ENCODE assay signal across 1 cellular context in the genomic region with DNA sequence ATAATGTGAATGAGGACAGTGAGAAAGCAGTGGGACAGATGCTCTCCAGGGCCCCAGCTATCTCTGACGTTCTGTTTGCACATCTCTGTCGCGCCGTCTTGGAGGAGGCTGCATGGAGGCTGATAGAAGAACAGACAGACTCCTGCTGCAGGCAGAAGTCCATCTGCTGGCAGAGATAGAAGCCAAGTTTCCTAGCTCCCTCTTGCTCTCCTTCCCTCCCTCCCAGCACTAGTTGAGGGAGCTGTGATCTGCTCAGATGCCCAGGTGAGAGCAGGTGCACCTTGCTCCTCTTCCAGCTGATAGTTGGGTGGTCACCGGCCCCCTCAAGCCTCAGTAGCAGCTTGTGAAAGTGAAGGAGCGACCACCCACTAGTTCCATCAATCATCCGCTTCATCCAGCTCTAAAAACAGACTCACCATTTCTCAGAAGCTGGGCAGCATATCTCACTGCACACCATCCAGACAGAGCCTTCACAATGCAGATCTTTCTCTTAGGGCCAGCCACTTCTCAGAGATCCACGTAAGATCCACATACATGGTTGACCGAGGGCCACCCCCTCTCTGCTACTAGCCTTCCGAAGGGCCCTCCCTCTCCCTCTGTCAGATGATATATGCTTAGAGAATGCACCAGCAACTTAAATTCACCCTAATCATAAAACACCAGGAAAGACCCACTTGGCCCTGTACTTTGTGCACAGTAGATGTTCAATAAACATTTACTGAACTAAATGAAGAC.
TF ChIP-seq lines count a peak whose summit lies in the region.

No MANE protein-coding gene starts in this region.

TF ChIP-seq in K562, 482 proteins besides CTCF, POLR2A, EP300 and RAD21 (continued from another document and continues in another):
- TF ChIP-seq, protein P1, sequence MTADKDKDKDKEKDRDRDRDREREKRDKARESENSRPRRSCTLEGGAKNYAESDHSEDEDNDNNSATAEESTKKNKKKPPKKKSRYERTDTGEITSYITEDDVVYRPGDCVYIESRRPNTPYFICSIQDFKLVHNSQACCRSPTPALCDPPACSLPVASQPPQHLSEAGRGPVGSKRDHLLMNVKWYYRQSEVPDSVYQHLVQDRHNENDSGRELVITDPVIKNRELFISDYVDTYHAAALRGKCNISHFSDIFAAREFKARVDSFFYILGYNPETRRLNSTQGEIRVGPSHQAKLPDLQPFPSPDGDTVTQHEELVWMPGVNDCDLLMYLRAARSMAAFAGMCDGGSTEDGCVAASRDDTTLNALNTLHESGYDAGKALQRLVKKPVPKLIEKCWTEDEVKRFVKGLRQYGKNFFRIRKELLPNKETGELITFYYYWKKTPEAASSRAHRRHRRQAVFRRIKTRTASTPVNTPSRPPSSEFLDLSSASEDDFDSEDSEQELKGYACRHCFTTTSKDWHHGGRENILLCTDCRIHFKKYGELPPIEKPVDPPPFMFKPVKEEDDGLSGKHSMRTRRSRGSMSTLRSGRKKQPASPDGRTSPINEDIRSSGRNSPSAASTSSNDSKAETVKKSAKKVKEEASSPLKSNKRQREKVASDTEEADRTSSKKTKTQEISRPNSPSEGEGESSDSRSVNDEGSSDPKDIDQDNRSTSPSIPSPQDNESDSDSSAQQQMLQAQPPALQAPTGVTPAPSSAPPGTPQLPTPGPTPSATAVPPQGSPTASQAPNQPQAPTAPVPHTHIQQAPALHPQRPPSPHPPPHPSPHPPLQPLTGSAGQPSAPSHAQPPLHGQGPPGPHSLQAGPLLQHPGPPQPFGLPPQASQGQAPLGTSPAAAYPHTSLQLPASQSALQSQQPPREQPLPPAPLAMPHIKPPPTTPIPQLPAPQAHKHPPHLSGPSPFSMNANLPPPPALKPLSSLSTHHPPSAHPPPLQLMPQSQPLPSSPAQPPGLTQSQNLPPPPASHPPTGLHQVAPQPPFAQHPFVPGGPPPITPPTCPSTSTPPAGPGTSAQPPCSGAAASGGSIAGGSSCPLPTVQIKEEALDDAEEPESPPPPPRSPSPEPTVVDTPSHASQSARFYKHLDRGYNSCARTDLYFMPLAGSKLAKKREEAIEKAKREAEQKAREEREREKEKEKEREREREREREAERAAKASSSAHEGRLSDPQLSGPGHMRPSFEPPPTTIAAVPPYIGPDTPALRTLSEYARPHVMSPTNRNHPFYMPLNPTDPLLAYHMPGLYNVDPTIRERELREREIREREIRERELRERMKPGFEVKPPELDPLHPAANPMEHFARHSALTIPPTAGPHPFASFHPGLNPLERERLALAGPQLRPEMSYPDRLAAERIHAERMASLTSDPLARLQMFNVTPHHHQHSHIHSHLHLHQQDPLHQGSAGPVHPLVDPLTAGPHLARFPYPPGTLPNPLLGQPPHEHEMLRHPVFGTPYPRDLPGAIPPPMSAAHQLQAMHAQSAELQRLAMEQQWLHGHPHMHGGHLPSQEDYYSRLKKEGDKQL (CRISPR knock-in tag; IDR thresholded peaks at IDR 0.05; ENCODE audit: borderline replicate concordance) = no peak; the same call in 1 of the 2 replicates
- TF ChIP-seq, protein P2, sequence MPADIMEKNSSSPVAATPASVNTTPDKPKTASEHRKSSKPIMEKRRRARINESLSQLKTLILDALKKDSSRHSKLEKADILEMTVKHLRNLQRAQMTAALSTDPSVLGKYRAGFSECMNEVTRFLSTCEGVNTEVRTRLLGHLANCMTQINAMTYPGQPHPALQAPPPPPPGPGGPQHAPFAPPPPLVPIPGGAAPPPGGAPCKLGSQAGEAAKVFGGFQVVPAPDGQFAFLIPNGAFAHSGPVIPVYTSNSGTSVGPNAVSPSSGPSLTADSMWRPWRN (IDR thresholded peaks at IDR 0.05; ENCODE audit: low read depth) = peak; percentile 89
- TF ChIP-seq E2F3 (CRISPR knock-in tag; IDR thresholded peaks at IDR 0.05) (peak; percentile 71; the same call in 1 of the 2 replicates), JUND (IDR thresholded peaks at IDR 0.05; ENCODE audit: borderline replicate concordance, low read depth, low read length) (peak; percentile 83), JUND (tag; IDR thresholded peaks at IDR 0.05; ENCODE audit: borderline replicate concordance, low read depth, low read length) (peak; percentile 27; the same call in 2 of the 3 replicates), NONO (IDR thresholded peaks at IDR 0.05; ENCODE audit: low read depth in 2 of 2, low read length in 1 of 2) (peak in 1 of 2 experiments; percentile 92; a peak in 2 of 4 replicates), CBFB (CRISPR knock-in tag; IDR thresholded peaks at IDR 0.05) (0 out of 2 replicates have a peak, but pooled peaks have one; percentile 46), ZKSCAN8 (CRISPR knock-in tag; IDR thresholded peaks at IDR 0.05) (peak; percentile 89), ZNF324 (CRISPR knock-in tag; IDR thresholded peaks at IDR 0.05) (peak; percentile 54; the same call in 1 of the 2 replicates), CBX5 (IDR thresholded peaks at IDR 0.05; ENCODE audit: borderline replicate concordance, low read depth) (no peak), STAT5B (CRISPR knock-in tag; IDR thresholded peaks at IDR 0.05) (no peak), TGIF2 (CRISPR knock-in tag; IDR thresholded peaks at IDR 0.05) (no peak), SAFB2 (IDR thresholded peaks at IDR 0.05; ENCODE audit: borderline replicate concordance, low read depth, low read length, severe bottlenecking) (no peak), NFE2 (IDR thresholded peaks at IDR 0.05; ENCODE audit: low read depth) (peak; percentile 62), TEAD1 (CRISPR knock-in tag; IDR thresholded peaks at IDR 0.05) (peak; percentile 31 to 79; a peak in 2 of 4 replicates), KLF1 (tag; IDR thresholded peaks at IDR 0.05) (no peak), ZNF274 (IDR thresholded peaks at IDR 0.05; ENCODE audit: borderline replicate concordance, low read depth, low read length) (peak; percentile 91), ZNF23 (CRISPR knock-in tag; IDR thresholded peaks at IDR 0.05) (peak; percentile 69; the same call in 1 of the 2 replicates), TRIM28 (IDR thresholded peaks at IDR 0.05) (peak; percentile 70; the same call in 1 of the 2 replicates), ZNF133 (CRISPR knock-in tag; IDR thresholded peaks at IDR 0.05) (no peak), C11orf30 (IDR thresholded peaks at IDR 0.05; ENCODE audit: low read depth) (no peak), ADNP (tag; IDR thresholded peaks at IDR 0.05) (no peak), FIP1L1 (IDR thresholded peaks at IDR 0.05; ENCODE audit: low read depth, low read length, poor library complexity, severe bottlenecking) (no peak), NFIC (IDR thresholded peaks at IDR 0.05) (peak; percentile 99), ZNF699 (CRISPR knock-in tag; IDR thresholded peaks at IDR 0.05; ENCODE audit: insufficient replicate concordance) (no peak), POLR2AphosphoS2 (IDR thresholded peaks at IDR 0.05; ENCODE audit: low read length) (no peak), PHB (CRISPR knock-in tag; IDR thresholded peaks at IDR 0.05) (no peak), NFYB (IDR thresholded peaks at IDR 0.05; ENCODE audit: extremely low read depth, insufficient read length) (no peak), ZNF780A (CRISPR knock-in tag; IDR thresholded peaks at IDR 0.05) (no peak), BRD4 (IDR thresholded peaks at IDR 0.05) (no peak), MAFK (IDR thresholded peaks at IDR 0.05; ENCODE audit: low read length) (0 out of 2 replicates have a peak, but pooled peaks have one; percentile 18), KAT7 (CRISPR knock-in tag; IDR thresholded peaks at IDR 0.05; ENCODE audit: borderline replicate concordance) (peak; percentile 71; the same call in 1 of the 2 replicates), SPI1 (IDR thresholded peaks at IDR 0.05; ENCODE audit: borderline replicate concordance, low read depth, low read length) (no peak), MED1 (CRISPR knock-in tag; IDR thresholded peaks at IDR 0.05; ENCODE audit: borderline replicate concordance) (no peak)
- TF ChIP-seq, protein P3, sequence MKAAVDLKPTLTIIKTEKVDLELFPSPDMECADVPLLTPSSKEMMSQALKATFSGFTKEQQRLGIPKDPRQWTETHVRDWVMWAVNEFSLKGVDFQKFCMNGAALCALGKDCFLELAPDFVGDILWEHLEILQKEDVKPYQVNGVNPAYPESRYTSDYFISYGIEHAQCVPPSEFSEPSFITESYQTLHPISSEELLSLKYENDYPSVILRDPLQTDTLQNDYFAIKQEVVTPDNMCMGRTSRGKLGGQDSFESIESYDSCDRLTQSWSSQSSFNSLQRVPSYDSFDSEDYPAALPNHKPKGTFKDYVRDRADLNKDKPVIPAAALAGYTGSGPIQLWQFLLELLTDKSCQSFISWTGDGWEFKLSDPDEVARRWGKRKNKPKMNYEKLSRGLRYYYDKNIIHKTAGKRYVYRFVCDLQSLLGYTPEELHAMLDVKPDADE (conservative IDR thresholded peaks at IDR 0.05; ENCODE audit: control insufficient read depth, low read depth, low read length) = peak; percentile 96
- TF ChIP-seq, protein P4, sequence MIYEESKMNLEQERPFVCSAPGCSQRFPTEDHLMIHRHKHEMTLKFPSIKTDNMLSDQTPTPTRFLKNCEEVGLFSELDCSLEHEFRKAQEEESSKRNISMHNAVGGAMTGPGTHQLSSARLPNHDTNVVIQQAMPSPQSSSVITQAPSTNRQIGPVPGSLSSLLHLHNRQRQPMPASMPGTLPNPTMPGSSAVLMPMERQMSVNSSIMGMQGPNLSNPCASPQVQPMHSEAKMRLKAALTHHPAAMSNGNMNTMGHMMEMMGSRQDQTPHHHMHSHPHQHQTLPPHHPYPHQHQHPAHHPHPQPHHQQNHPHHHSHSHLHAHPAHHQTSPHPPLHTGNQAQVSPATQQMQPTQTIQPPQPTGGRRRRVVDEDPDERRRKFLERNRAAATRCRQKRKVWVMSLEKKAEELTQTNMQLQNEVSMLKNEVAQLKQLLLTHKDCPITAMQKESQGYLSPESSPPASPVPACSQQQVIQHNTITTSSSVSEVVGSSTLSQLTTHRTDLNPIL (CRISPR knock-in tag; IDR thresholded peaks at IDR 0.05) = no peak
- TF ChIP-seq, protein P5, sequence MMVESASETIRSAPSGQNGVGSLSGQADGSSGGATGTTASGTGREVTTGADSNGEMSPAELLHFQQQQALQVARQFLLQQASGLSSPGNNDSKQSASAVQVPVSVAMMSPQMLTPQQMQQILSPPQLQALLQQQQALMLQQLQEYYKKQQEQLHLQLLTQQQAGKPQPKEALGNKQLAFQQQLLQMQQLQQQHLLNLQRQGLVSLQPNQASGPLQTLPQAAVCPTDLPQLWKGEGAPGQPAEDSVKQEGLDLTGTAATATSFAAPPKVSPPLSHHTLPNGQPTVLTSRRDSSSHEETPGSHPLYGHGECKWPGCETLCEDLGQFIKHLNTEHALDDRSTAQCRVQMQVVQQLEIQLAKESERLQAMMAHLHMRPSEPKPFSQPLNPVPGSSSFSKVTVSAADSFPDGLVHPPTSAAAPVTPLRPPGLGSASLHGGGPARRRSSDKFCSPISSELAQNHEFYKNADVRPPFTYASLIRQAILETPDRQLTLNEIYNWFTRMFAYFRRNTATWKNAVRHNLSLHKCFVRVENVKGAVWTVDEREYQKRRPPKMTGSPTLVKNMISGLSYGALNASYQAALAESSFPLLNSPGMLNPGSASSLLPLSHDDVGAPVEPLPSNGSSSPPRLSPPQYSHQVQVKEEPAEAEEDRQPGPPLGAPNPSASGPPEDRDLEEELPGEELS (CRISPR knock-in tag; IDR thresholded peaks at IDR 0.05; ENCODE audit: borderline replicate concordance) = no peak
- TF ChIP-seq, protein P6, sequence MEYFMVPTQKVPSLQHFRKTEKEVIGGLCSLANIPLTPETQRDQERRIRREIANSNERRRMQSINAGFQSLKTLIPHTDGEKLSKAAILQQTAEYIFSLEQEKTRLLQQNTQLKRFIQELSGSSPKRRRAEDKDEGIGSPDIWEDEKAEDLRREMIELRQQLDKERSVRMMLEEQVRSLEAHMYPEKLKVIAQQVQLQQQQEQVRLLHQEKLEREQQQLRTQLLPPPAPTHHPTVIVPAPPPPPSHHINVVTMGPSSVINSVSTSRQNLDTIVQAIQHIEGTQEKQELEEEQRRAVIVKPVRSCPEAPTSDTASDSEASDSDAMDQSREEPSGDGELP (CRISPR knock-in tag; IDR thresholded peaks at IDR 0.05; ENCODE audit: borderline replicate concordance) = peak; percentile 94
- TF ChIP-seq, protein P7, sequence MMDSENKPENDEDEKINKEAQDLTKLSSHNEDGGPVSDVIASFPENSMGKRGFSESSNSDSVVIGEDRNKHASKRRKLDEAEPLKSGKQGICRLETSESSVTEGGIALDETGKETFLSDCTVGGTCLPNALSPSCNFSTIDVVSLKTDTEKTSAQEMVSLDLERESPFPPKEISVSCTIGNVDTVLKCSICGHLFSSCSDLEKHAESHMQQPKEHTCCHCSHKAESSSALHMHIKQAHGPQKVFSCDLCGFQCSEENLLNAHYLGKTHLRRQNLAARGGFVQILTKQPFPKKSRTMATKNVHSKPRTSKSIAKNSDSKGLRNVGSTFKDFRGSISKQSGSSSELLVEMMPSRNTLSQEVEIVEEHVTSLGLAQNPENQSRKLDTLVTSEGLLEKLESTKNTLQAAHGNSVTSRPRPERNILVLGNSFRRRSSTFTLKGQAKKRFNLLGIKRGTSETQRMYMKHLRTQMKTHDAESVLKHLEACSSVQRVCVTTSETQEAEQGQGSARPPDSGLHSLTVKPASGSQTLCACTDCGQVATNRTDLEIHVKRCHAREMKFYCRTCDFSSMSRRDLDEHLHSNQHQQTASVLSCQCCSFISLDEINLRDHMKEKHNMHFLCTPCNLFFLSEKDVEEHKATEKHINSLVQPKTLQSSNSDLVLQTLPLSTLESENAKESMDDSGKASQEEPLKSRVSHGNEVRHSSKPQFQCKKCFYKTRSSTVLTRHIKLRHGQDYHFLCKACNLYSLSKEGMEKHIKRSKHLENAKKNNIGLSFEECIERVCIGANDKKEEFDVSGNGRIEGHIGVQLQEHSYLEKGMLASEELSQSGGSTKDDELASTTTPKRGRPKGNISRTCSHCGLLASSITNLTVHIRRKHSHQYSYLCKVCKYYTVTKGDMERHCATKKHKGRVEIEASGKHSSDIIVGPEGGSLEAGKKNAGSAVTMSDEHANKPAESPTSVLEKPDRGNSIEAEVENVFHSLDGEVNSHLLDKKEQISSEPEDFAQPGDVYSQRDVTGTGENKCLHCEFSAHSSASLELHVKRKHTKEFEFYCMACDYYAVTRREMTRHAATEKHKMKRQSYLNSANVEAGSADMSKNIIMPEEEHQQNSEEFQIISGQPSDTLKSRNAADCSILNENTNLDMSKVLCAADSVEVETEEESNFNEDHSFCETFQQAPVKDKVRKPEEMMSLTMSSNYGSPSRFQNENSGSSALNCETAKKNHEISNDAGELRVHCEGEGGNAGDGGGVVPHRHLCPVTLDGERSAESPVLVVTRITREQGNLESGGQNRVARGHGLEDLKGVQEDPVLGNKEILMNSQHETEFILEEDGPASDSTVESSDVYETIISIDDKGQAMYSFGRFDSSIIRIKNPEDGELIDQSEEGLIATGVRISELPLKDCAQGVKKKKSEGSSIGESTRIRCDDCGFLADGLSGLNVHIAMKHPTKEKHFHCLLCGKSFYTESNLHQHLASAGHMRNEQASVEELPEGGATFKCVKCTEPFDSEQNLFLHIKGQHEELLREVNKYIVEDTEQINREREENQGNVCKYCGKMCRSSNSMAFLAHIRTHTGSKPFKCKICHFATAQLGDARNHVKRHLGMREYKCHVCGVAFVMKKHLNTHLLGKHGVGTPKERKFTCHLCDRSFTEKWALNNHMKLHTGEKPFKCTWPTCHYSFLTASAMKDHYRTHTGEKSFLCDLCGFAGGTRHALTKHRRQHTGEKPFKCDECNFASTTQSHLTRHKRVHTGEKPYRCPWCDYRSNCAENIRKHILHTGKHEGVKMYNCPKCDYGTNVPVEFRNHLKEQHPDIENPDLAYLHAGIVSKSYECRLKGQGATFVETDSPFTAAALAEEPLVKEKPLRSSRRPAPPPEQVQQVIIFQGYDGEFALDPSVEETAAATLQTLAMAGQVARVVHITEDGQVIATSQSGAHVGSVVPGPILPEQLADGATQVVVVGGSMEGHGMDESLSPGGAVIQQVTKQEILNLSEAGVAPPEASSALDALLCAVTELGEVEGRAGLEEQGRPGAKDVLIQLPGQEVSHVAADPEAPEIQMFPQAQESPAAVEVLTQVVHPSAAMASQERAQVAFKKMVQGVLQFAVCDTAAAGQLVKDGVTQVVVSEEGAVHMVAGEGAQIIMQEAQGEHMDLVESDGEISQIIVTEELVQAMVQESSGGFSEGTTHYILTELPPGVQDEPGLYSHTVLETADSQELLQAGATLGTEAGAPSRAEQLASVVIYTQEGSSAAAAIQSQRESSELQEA (IDR thresholded peaks at IDR 0.05; ENCODE audit: low read depth) = 0 out of 2 replicates have a peak, but pooled peaks have one; percentile 42
